Comparison of ENCODE assay signal across 17 cellular contexts in genomic region chr12:41212625-41213024, GRCh38. TPM values are rescaled to one million over a fixed set of nuclear protein-coding genes. Genes with fewer than 3 reads are reported as not detected.
A peak's percentile ranks its signal among the peaks of the same experiment; 100 is the strongest.
DNase-seq lines count a peak whose midpoint lies in the region; ATAC-seq and TF ChIP-seq lines count a peak whose summit lies in the region.
"Had no signal": no experiment of that assay in that cellular context is flagged by ENCODE, and none has a peak within 500 bp of the region (broad histone marks: within the 10 kb centered on the region; RNA-seq: fewer than 3 reads in every experiment).

No MANE protein-coding gene starts in this region.

- intact Hi-C loops in transverse colon (cut with DNase I; ENCODE audit: low total_unique reads): no loop called here

- WGBS in transverse colon (ENCODE audit: low coverage in 1 of 2), 2 donors: 41 to 69% methylated on average over 2 of the region's 2 CpGs

- H3K27me3 ChIP-seq in muscle layer of colon (ENCODE audit: control insufficient read depth in 1 of 2, insufficient read depth in 2 of 2, low read length in 2 of 2): no peaks in the 10 kb centered on the region
- no peaks in the 10 kb centered on the region for H3K27me3 ChIP-seq in transverse colon

- TF ChIP-seq POLR2A in transverse colon (IDR thresholded peaks at IDR 0.05): no peak

- H3K36me3 ChIP-seq in muscle layer of colon (ENCODE audit: insufficient read depth, low read length) (no peaks in the 10 kb centered on the region), transverse colon (no peaks in the 10 kb centered on the region)

- no peak for TF ChIP-seq EP300 in transverse colon (IDR thresholded peaks at IDR 0.05; ENCODE audit: low read depth)

- peak; percentile 72 for DNase-seq in NCI-H2171 treated with DMSO at 0.1 percent for 48 hours (lab: John Stamatoyannopoulos, UW)
- no peak for DNase-seq in NCI-H2171 (lab: John Stamatoyannopoulos, UW)
- peak; percentile 61 for DNase-seq in NCI-H82 (lab: John Stamatoyannopoulos, UW)
- no peak for DNase-seq in transverse colon
- no peak for DNase-seq in GF-D8 (lab: John Stamatoyannopoulos, UW)
- DNase-seq: C1 segment of cervical spinal cord, DMS153, HCEC 1CT, KBM-7, NCI-H1436, NCI-H2029 treated with DMSO at 0.1 percent for 48 hours, NCI-H226 had no signal

- TF ChIP-seq CTCF in transverse colon (IDR thresholded peaks at IDR 0.05): no peak

- no peak overlapping the region for H3K4me3 ChIP-seq in muscle layer of colon (ENCODE audit: low read depth in 1 of 2, low read length in 2 of 2)
- H3K4me3 ChIP-seq in transverse colon: no peak overlapping the region

- in situ Hi-C loops in transverse colon (cut with MboI; ENCODE audit: low pct_ligation_motif_present in 1 of 4, low pct_unique_long_range_greater_than_20kb in 1 of 4, low sequenced_read_pairs in 3 of 4): no loop called here

- H3K9ac ChIP-seq in muscle layer of colon (ENCODE audit: low read length): no peak overlapping the region

- ATAC-seq in HG03565 (IDR thresholded peaks at IDR 0.05; ENCODE audit: unreplicated experiment) (no peak), GM18519 (IDR thresholded peaks at IDR 0.05; ENCODE audit: low FRiP score, unreplicated experiment) (no peak)
- ATAC-seq: Right ventricle myocardium inferior had no signal

- peaks cover 46% of the 10 kb centered on the region for H3K4me1 ChIP-seq in muscle layer of colon (ENCODE audit: insufficient read depth, low read length)
- H3K4me1 ChIP-seq in transverse colon: no peaks in the 10 kb centered on the region

- H3K9me3 ChIP-seq in muscle layer of colon (ENCODE audit: low read length): no peaks in the 10 kb centered on the region
- H3K9me3 ChIP-seq in transverse colon: no peaks in the 10 kb centered on the region

- H3K27ac ChIP-seq in muscle layer of colon (ENCODE audit: low read depth, low read length): peak overlapping the region; percentile 69
- peak overlapping the region in 3 of 4 donors; percentile 17 to 54 (median 51) for H3K27ac ChIP-seq in transverse colon

RNA-seq across cellular contexts. Expression of gene PDZRN4, which starts 24.5 kb away (rescaled TPM):
- 10 to 100 TPM in 2 of 4 donors, 1 to 10 TPM in 2; 4.2 to 12.9 (median 8.0) TPM for total RNA-seq in transverse colon
- total RNA-seq: M059J, Right ventricle myocardium inferior had no signal

Comparison
In these comparisons a context has a peak if more than half of its experiments do, and no peak if none do; other contexts are left out.
1. DNase-seq: peak in NCI-H2171 treated with DMSO at 0.1 percent for 48 hours (single experiment) and NCI-H82 (single experiment); none in NCI-H2171 (single experiment), transverse colon (single experiment) and GF-D8 (single experiment).